ENCODE assay signal across 12 cellular contexts in genomic region chr9:33049680-33050361, GRCh38.
A peak's percentile ranks its signal among the peaks of the same experiment; 100 is the strongest.
DNase-seq lines count a peak whose midpoint lies in the region; ATAC-seq lines count a peak whose summit lies in the region.
"Had no signal": no experiment of that assay in that cellular context is flagged by ENCODE, and none has a peak within 500 bp of the region (broad histone marks: within the 10 kb centered on the region; RNA-seq: fewer than 3 reads in every experiment).

No MANE protein-coding gene starts in this region.

- H3K4me3 Mint-ChIP-seq in dendritic cell treated with granulocyte-macrophage colony-stimulating factor and Interleukin-4, amounts not matched to agents 40 ng/mL and 50 ng/mL, for 4 days = no peak overlapping the region

- H3K4me1 Mint-ChIP-seq in dendritic cell treated with granulocyte-macrophage colony-stimulating factor and Interleukin-4, amounts not matched to agents 40 ng/mL and 50 ng/mL, for 4 days (ENCODE audit: low read depth) = peaks cover 10% of the 10 kb centered on the region

- H3K36me3 Mint-ChIP-seq in dendritic cell treated with granulocyte-macrophage colony-stimulating factor and Interleukin-4, amounts not matched to agents 40 ng/mL and 50 ng/mL, for 4 days (ENCODE audit: low read depth) = peaks cover 75% of the 10 kb centered on the region

- H3K27ac Mint-ChIP-seq in dendritic cell treated with granulocyte-macrophage colony-stimulating factor and Interleukin-4, amounts not matched to agents 40 ng/mL and 50 ng/mL, for 4 days = peak overlapping the region; percentile 9

- no peak for DNase-seq in activated CD4-positive, CD25-positive, alpha-beta regulatory T cell treated with anti-CD3 and anti-CD28 coated beads, Interleukin-2, amount 50 U/mL, for 72 hours
- DNase-seq in NCI-H187 (lab: John Stamatoyannopoulos, UW) (no peak), NCI-H2196 treated with DMSO at 0.1 percent for 48 hours (lab: John Stamatoyannopoulos, UW; ENCODE audit: unreplicated experiment) (no peak)
- no peak for DNase-seq in effector CD8-positive, alpha-beta T cell (lab: John Stamatoyannopoulos, UW)
- DNase-seq: colonic mucosa, DMS79, NCI-H1105, PC-3 had no signal

- ATAC-seq in activated CD4-positive, CD25-positive, alpha-beta regulatory T cell treated with anti-CD3 and anti-CD28 coated beads, Interleukin-2, amount 50 U/mL, for 24 hours = peak; percentile 60 to 79
- ATAC-seq in GM21423 (IDR thresholded peaks at IDR 0.05; ENCODE audit: unreplicated experiment) (peak; percentile 80), HG03159 (IDR thresholded peaks at IDR 0.05; ENCODE audit: unreplicated experiment) (peak; percentile 65)
- ATAC-seq: PC-3 had no signal

- H3K27me3 Mint-ChIP-seq in dendritic cell treated with granulocyte-macrophage colony-stimulating factor and Interleukin-4, amounts not matched to agents 40 ng/mL and 50 ng/mL, for 4 days = no peaks in the 10 kb centered on the region

- H3K9me3 Mint-ChIP-seq in dendritic cell treated with granulocyte-macrophage colony-stimulating factor and Interleukin-4, amounts not matched to agents 40 ng/mL and 50 ng/mL, for 4 days = no peaks in the 10 kb centered on the region

- intact Hi-C loops in dendritic cell treated with granulocyte-macrophage colony-stimulating factor and Interleukin-4, amounts not matched to agents 40 ng/mL and 50 ng/mL, for 4 days (cut with micrococcal nuclease) = no loop called here
